28 cellular contexts compared by ENCODE assay signal in genomic region chr6:70593118-70593486, GRCh38.
"Had no signal": no experiment of that assay in that cellular context is flagged by ENCODE, and none has a peak within 500 bp of the region (broad histone marks: within the 10 kb centered on the region; RNA-seq: fewer than 3 reads in every experiment).

No MANE protein-coding gene starts in this region.

- H3K4me1 ChIP-seq: foreskin keratinocyte, gastrocnemius medialis had no signal

- H3K27me3 ChIP-seq: brain microvascular endothelial cell, dorsolateral prefrontal cortex, esophagus muscularis mucosa, foreskin keratinocyte, gastrocnemius medialis had no signal

- H3K9me3 ChIP-seq: esophagus muscularis mucosa, gastrocnemius medialis had no signal

- H3K36me3 ChIP-seq: brain microvascular endothelial cell, WERI-Rb-1 had no signal

- H3K27ac ChIP-seq: brain microvascular endothelial cell, coronary artery, dorsolateral prefrontal cortex, esophagus muscularis mucosa, foreskin keratinocyte, gastrocnemius medialis, WERI-Rb-1 had no signal

- ATAC-seq: activated CD4-positive, CD25-positive, alpha-beta regulatory T cell treated with anti-CD3 and anti-CD28 coated beads, Interleukin-2, amount 50 U/mL, for 24 hours; activated CD8-positive, alpha-beta T cell treated with anti-CD3 and anti-CD28 coated beads for 36 hours; activated T-cell treated with anti-CD3 and anti-CD28 coated beads, Interleukin-2, amount 50 U/mL, for 4 hours; activated T-helper 17 cell treated with anti-CD3 and anti-CD28 coated beads, Interleukin-2, amount 50 U/mL, for 72 hours; foreskin keratinocyte; gastrocnemius medialis; T-helper 17 cell had no signal

- H3K4me3 ChIP-seq: coronary artery, dorsolateral prefrontal cortex, esophagus muscularis mucosa, gastrocnemius medialis had no signal

- DNase-seq: activated B cell treated with CpG ODN at 0.5 μM for 24 hours; activated CD4-positive, alpha-beta T cell treated with anti-CD3 and anti-CD28 coated beads for 48 hours; activated CD4-positive, alpha-beta T cell treated with anti-CD3 and anti-CD28 coated beads, Interleukin-2, amount 50 U/mL, for 1 hour; activated CD4-positive, alpha-beta T cell treated with anti-CD3 and anti-CD28 coated beads, Interleukin-2, amount 50 U/mL, for 48 hours; activated CD8-positive, alpha-beta memory T cell treated with anti-CD3 and anti-CD28 coated beads for 24 hours; activated CD8-positive, alpha-beta T cell treated with anti-CD3 and anti-CD28 coated beads for 36 hours; activated effector memory CD4-positive, alpha-beta T cell treated with Interleukin-2 at 50 U/mL for 16 hours; activated gamma-delta T cell treated with Interleukin-2 at 50 U/mL for 16 hours; activated naive CD4-positive, alpha-beta T cell treated with anti-CD3 and anti-CD28 coated beads, Interleukin-2, amount 50 U/mL, for 16 hours; activated naive CD4-positive, alpha-beta T cell treated with Interleukin-2 at 50 U/mL for 16 hours; activated T-cell treated with anti-CD3 and anti-CD28 coated beads, Interleukin-2, amount 50 U/mL, for 4 hours; amniotic stem cell; anterior cingulate cortex; brain microvascular endothelial cell; dorsolateral prefrontal cortex; effector memory CD4-positive, alpha-beta T cell; erythroblast; foreskin keratinocyte; gastrocnemius medialis; glutamatergic neuron; T-helper 1 cell; T-helper 17 cell; T1000; WERI-Rb-1 had no signal
